ENCODE assay signal across 6 cellular contexts in genomic region chr19:46414899-46415298, GRCh38. TPM values are rescaled to one million over a fixed set of nuclear protein-coding genes. Genes with fewer than 3 reads are reported as not detected.
"Had no signal": no experiment of that assay in that cellular context is flagged by ENCODE, and none has a peak within 500 bp of the region (broad histone marks: within the 10 kb centered on the region; RNA-seq: fewer than 3 reads in every experiment).

No MANE protein-coding gene starts in this region.

RNA-seq across cellular contexts. Expression of gene CCDC8, which starts 1.5 kb away (rescaled TPM):
- total RNA-seq: activated CD4-positive, alpha-beta memory T cell treated with anti-CD3 and anti-CD28 coated beads, Interleukin-2, amount 10 ng/mL, durations not matched to agents 7 days and 5 days; activated CD8-positive, alpha-beta memory T cell treated with anti-CD3 and anti-CD28 coated beads, Interleukin-2, amount 10 ng/mL, durations not matched to agents 7 days and 5 days; MCF 10A; T-helper 17 cell had no signal

RNA-seq across cellular contexts. Expression of gene PNMA8C, which starts 13.8 kb away (rescaled TPM):
- total RNA-seq: activated CD4-positive, alpha-beta memory T cell treated with anti-CD3 and anti-CD28 coated beads, Interleukin-2, amount 10 ng/mL, durations not matched to agents 7 days and 5 days; activated CD8-positive, alpha-beta memory T cell treated with anti-CD3 and anti-CD28 coated beads, Interleukin-2, amount 10 ng/mL, durations not matched to agents 7 days and 5 days; MCF 10A; SJSA1; T-cell had no signal

RNA-seq across cellular contexts. Expression of gene PNMA8A, which starts 56.5 kb away (rescaled TPM):
- total RNA-seq: activated CD4-positive, alpha-beta memory T cell treated with anti-CD3 and anti-CD28 coated beads, Interleukin-2, amount 10 ng/mL, durations not matched to agents 7 days and 5 days; T-helper 17 cell had no signal
